In genomic region chr4:82739292-82740190, GRCh38 we compare ENCODE assay signal across 8 cellular contexts. TPM values are rescaled to one million over a fixed set of nuclear protein-coding genes. Genes with fewer than 3 reads are reported as not detected.
A peak's percentile ranks its signal among the peaks of the same experiment; 100 is the strongest.
DNase-seq lines count a peak whose midpoint lies in the region; ATAC-seq, FAIRE-seq and TF ChIP-seq lines count a peak whose summit lies in the region.

No MANE protein-coding gene starts in this region.

- H3K4me1 ChIP-seq in SJSA1 (replicated peaks) (no peaks in the 10 kb centered on the region), adipocyte (ENCODE audit: control insufficient read depth, insufficient read depth, low read length) (no peaks in the 10 kb centered on the region), right cardiac atrium (ENCODE audit: control insufficient read depth, insufficient read depth, low read length) (no peaks in the 10 kb centered on the region), sigmoid colon (no peaks in the 10 kb centered on the region)

- H3K9ac ChIP-seq in adipocyte (ENCODE audit: low read length) = no peak overlapping the region

- ATAC-seq in GM19351 (IDR thresholded peaks at IDR 0.05; ENCODE audit: unreplicated experiment) (peak; percentile 99), HG03354 (IDR thresholded peaks at IDR 0.05; ENCODE audit: poor library complexity, severe bottlenecking, unreplicated experiment) (peak; percentile 99), right cardiac atrium (peak; percentile 91 to 94)

- 59% methylated on average over 23 of the region's 23 CpGs for WGBS in right cardiac atrium
- 52 to 68% methylated on average over 23 of the region's 23 CpGs for WGBS in sigmoid colon, 2 donors

- TF ChIP-seq CTCF in C4-2B (conservative IDR thresholded peaks at IDR 0.05) = peak; percentile 99
- TF ChIP-seq CTCF in sigmoid colon (IDR thresholded peaks at IDR 0.05) = peak in 3 of 4 experiments; percentile 49 to 77 (median 53)

- H3K9me3 ChIP-seq in SJSA1 (replicated peaks) (no peaks in the 10 kb centered on the region), adipocyte (ENCODE audit: control insufficient read depth, low read length) (no peaks in the 10 kb centered on the region), right cardiac atrium (ENCODE audit: control insufficient read depth, low read length) (no peaks in the 10 kb centered on the region), sigmoid colon (no peaks in the 10 kb centered on the region)

- TF ChIP-seq POLR2A in sigmoid colon (IDR thresholded peaks at IDR 0.05) = no peak

- H3K36me3 ChIP-seq in SJSA1 = no peaks in the 10 kb centered on the region
- H3K36me3 ChIP-seq in adipocyte (ENCODE audit: control insufficient read depth, insufficient read depth, low read length, severe bottlenecking) = no peaks in the 10 kb centered on the region
- H3K36me3 ChIP-seq in sigmoid colon = no peaks in the 10 kb centered on the region

- no peak overlapping the region for H3K27ac ChIP-seq in C4-2B
- H3K27ac ChIP-seq in SJSA1 = no peak overlapping the region
- no peak overlapping the region for H3K27ac ChIP-seq in right cardiac atrium (ENCODE audit: low read length)
- H3K27ac ChIP-seq in sigmoid colon = no peak overlapping the region

- H3K27me3 ChIP-seq in SJSA1 (replicated peaks) (no peaks in the 10 kb centered on the region), adipocyte (replicated peaks; ENCODE audit: control insufficient read depth, insufficient read depth, low read length) (no peaks in the 10 kb centered on the region), right cardiac atrium (ENCODE audit: control insufficient read depth, insufficient read depth) (no peaks in the 10 kb centered on the region), sigmoid colon (no peaks in the 10 kb centered on the region)

- FAIRE-seq in frontal cortex (lab: Jason Lieb, UNC) = no peak

- intact Hi-C loops in right cardiac atrium (cut with DNase I) = loop anchor here in 3 of 4 donors (5.0 to 10.0 kb wide), 2 partner anchors 275 to 277 kb away; no protein-coding TSS in a partner anchor
- intact Hi-C loops in sigmoid colon (cut with DNase I) = no loop called here

- no peak for TF ChIP-seq EP300 in sigmoid colon (IDR thresholded peaks at IDR 0.05)

- H3K4me3 ChIP-seq in SJSA1 (no peak overlapping the region), adipocyte (ENCODE audit: low read length) (no peak overlapping the region), right cardiac atrium (ENCODE audit: low read length) (no peak overlapping the region), sigmoid colon (no peak overlapping the region)

- DNase-seq in SJSA1 (ENCODE audit: low read depth in 1 of 2, low spot score in 2 of 2) (peak; percentile 20 to 49), adipocyte (ENCODE audit: low read depth) (peak; percentile 25), right cardiac atrium (peak; percentile 51 to 88 (median 87)), sigmoid colon (peak; percentile 70), frontal cortex (ENCODE audit: low spot score in 2 of 2) (no peak)

RNA-seq across cellular contexts. Expression of gene SCD5, which starts 59.1 kb away (rescaled TPM):
- total RNA-seq in SJSA1 (2014; rRNA removed; shearing (Covaris generic)) = 15.7 and 17.2 TPM in 2 replicates
- total RNA-seq in right cardiac atrium = 10 to 100 TPM; 11.6 to 14.2 (median 12.0) TPM
- polyA plus RNA-seq in right cardiac atrium = 6.0 TPM
- 10 to 100 TPM; 27.3 to 30.7 (median 29.0) TPM for total RNA-seq in sigmoid colon
- polyA plus RNA-seq in sigmoid colon = 1 to 10 TPM in 2 of 3 donors, under 1 TPM in 1; 0.69 to 4.7 (median 1.2) TPM
- total RNA-seq in frontal cortex = 254 TPM

Comparison
In these comparisons a context has a peak if more than half of its experiments do, and no peak if none do; other contexts are left out.
1. DNase-seq: peak in SJSA1 (2 of 2), adipocyte (single experiment), right cardiac atrium (3 of 3) and sigmoid colon (single experiment); none in frontal cortex (0 of 2).
2. Peak in every context shown above with its lines, with median percentiles within 50 percentile points of each other: ATAC-seq.